ENCODE assay signal across 36 cellular contexts in the genomic region with DNA sequence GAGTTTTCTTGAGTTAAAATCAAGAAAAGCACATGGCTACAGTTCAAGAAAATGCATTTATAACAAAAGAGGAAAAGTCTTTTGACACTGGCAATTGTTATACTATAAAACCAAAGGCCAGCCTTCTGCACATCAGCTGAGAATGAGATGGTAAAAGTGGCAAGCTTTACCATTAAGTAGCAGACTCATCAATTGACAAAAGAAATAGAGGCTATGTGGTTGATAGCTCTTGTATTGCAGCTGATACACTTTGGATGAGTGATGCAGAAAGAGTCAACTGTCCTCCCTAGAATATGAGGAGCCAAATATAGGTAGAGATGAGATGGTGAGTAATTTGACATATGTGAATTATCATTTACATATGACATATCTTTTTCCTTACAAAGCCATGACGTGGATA.
"Had no signal": no experiment of that assay in that cellular context is flagged by ENCODE, and none has a peak within 500 bp of the region (broad histone marks: within the 10 kb centered on the region; RNA-seq: fewer than 3 reads in every experiment).

No MANE protein-coding gene starts in this region.

- H3K4me1 ChIP-seq: adrenal gland, body of pancreas, breast epithelium had no signal

- H3K27me3 Mint-ChIP-seq: activated B cell treated with CpG ODN at 0.5 μM for 24 hours; activated CD4-positive, alpha-beta memory T cell treated with anti-CD3 and anti-CD28 coated beads for 36 hours; activated CD4-positive, alpha-beta T cell treated with anti-CD3 and anti-CD28 coated beads, Interleukin-2, amount 10 ng/mL, durations not matched to agents 24 days and 14 days; activated CD8-positive, alpha-beta T cell treated with anti-CD3 and anti-CD28 coated beads for 36 hours; activated naive CD8-positive, alpha-beta T cell treated with anti-CD3 and anti-CD28 coated beads for 36 hours; activated T-helper 17 cell treated with anti-CD3 and anti-CD28 coated beads, Interleukin-2, amount 50 U/mL, for 72 hours had no signal

- H3K4me1 Mint-ChIP-seq: activated B cell treated with CpG ODN at 0.5 μM for 24 hours; activated CD4-positive, alpha-beta T cell treated with anti-CD3 and anti-CD28 coated beads, Interleukin-2, amount 10 ng/mL, durations not matched to agents 24 days and 14 days; activated naive CD8-positive, alpha-beta T cell treated with anti-CD3 and anti-CD28 coated beads for 36 hours; activated T-helper 17 cell treated with anti-CD3 and anti-CD28 coated beads, Interleukin-2, amount 50 U/mL, for 72 hours had no signal

- H3K27me3 ChIP-seq: adrenal gland, body of pancreas, brain microvascular endothelial cell, breast epithelium had no signal

- H3K4me3 Mint-ChIP-seq: activated B cell treated with CpG ODN at 0.5 μM for 24 hours; activated CD4-positive, alpha-beta memory T cell treated with anti-CD3 and anti-CD28 coated beads for 36 hours; activated CD4-positive, alpha-beta T cell treated with anti-CD3 and anti-CD28 coated beads, Interleukin-2, amount 10 ng/mL, durations not matched to agents 24 days and 14 days; activated CD8-positive, alpha-beta T cell treated with anti-CD3 and anti-CD28 coated beads for 36 hours; activated naive CD4-positive, alpha-beta T cell treated with anti-CD3 and anti-CD28 coated beads for 36 hours; activated naive CD8-positive, alpha-beta T cell treated with anti-CD3 and anti-CD28 coated beads for 36 hours; activated T-cell treated with anti-CD3 and anti-CD28 coated beads, Interleukin-2, amount 50 U/mL, for 4 hours; activated T-cell treated with anti-CD3 and anti-CD28 coated beads, Interleukin-2, amount 50 U/mL, for 72 hours; activated T-helper 1 cell treated with anti-CD3 and anti-CD28 coated beads, Interleukin-12 subunit alpha, Interleukin-12 subunit beta, Interleukin-2, Interleukin-4 antibody, amounts not matched to agents 30 ng/mL and 10 ng/mL and 1 ng/mL, durations not matched to agents 14 hours and 24 hours and 36 hours; activated T-helper 17 cell treated with anti-CD3 and anti-CD28 coated beads, Interleukin-2, amount 50 U/mL, for 72 hours; T-helper 1 cell treated with Interleukin-12 subunit alpha and Interleukin-12 subunit beta and Interleukin-4 antibody, amounts not matched to agents 30 μg/mL and 1 μg/mL, for 36 hours; T-helper 2 cell treated with Interferon-gamma antibody and Interleukin-4, amounts not matched to agents 5 μg/mL and 100 μg/mL, for 36 hours had no signal

- H3K36me3 ChIP-seq: adrenal gland, brain microvascular endothelial cell, breast epithelium had no signal

- H3K27ac ChIP-seq: adrenal gland, body of pancreas, brain microvascular endothelial cell, breast epithelium, VCaP had no signal

- H3K9me3 ChIP-seq: adrenal gland, body of pancreas, breast epithelium had no signal

- FAIRE-seq: astrocyte, TTC549 had no signal

- H3K36me3 Mint-ChIP-seq: activated CD4-positive, alpha-beta memory T cell treated with anti-CD3 and anti-CD28 coated beads for 36 hours; activated naive CD8-positive, alpha-beta T cell treated with anti-CD3 and anti-CD28 coated beads for 36 hours had no signal

- DNase-seq: activated B cell treated with CpG ODN at 0.5 μM for 24 hours; activated CD4-positive, alpha-beta memory T cell treated with anti-CD3 and anti-CD28 coated beads for 36 hours; activated CD4-positive, alpha-beta T cell treated with anti-CD3 and anti-CD28 coated beads for 4 hours; activated CD4-positive, alpha-beta T cell treated with anti-CD3 and anti-CD28 coated beads, Interleukin-2, amount 10 ng/mL, durations not matched to agents 24 days and 14 days; activated CD4-positive, alpha-beta T cell treated with anti-CD3 and anti-CD28 coated beads, Interleukin-2, amount 50 U/mL, for 1 hour; activated CD4-positive, alpha-beta T cell treated with anti-CD3 and anti-CD28 coated beads, Interleukin-2, amount 50 U/mL, for 4 hours; activated CD4-positive, CD25-positive, alpha-beta regulatory T cell treated with anti-CD3 and anti-CD28 coated beads, Interleukin-2, amount 50 U/mL, for 72 hours; activated CD8-positive, alpha-beta memory T cell treated with anti-CD3 and anti-CD28 coated beads, Interleukin-2, amount 50 U/mL, for 4 hours; activated CD8-positive, alpha-beta T cell treated with anti-CD3 and anti-CD28 coated beads for 36 hours; activated effector memory CD4-positive, alpha-beta T cell treated with anti-CD3 and anti-CD28 coated beads, Interleukin-2, amount 50 U/mL, for 16 hours; activated gamma-delta T cell treated with Interleukin-2 at 50 U/mL for 16 hours; activated naive CD4-positive, alpha-beta T cell; activated naive CD4-positive, alpha-beta T cell treated with anti-CD3 and anti-CD28 coated beads for 36 hours; activated naive CD4-positive, alpha-beta T cell treated with anti-CD3 and anti-CD28 coated beads, Interleukin-2, amount 50 U/mL, for 16 hours; activated naive CD8-positive, alpha-beta T cell treated with anti-CD3 and anti-CD28 coated beads for 36 hours; activated T-cell treated with anti-CD3 and anti-CD28 coated beads for 4 hours; activated T-cell treated with anti-CD3 and anti-CD28 coated beads, Interleukin-2, amount 50 U/mL, for 1 hour; activated T-cell treated with anti-CD3 and anti-CD28 coated beads, Interleukin-2, amount 50 U/mL, for 4 hours; activated T-cell treated with anti-CD3 and anti-CD28 coated beads, Interleukin-2, amount 50 U/mL, for 72 hours; adrenal gland; amniotic stem cell; aorta; body of pancreas; brain microvascular endothelial cell; central memory CD4-positive, alpha-beta T cell; T-helper 2 cell; T-helper 9 cell had no signal

- ATAC-seq: activated CD8-positive, alpha-beta T cell treated with anti-CD3 and anti-CD28 coated beads for 36 hours; activated naive CD4-positive, alpha-beta T cell treated with anti-CD3 and anti-CD28 coated beads, Interleukin-2, amount 50 U/mL, for 72 hours; activated T-cell treated with anti-CD3 and anti-CD28 coated beads, Interleukin-2, amount 50 U/mL, for 4 hours; activated T-cell treated with anti-CD3 and anti-CD28 coated beads, Interleukin-2, amount 50 U/mL, for 72 hours; activated T-helper 17 cell treated with anti-CD3 and anti-CD28 coated beads, Interleukin-2, amount 50 U/mL, for 72 hours; body of pancreas had no signal

- H3K27ac Mint-ChIP-seq: activated B cell treated with CpG ODN at 0.5 μM for 24 hours; activated CD4-positive, alpha-beta memory T cell treated with anti-CD3 and anti-CD28 coated beads for 36 hours; activated CD4-positive, alpha-beta T cell treated with anti-CD3 and anti-CD28 coated beads, Interleukin-2, amount 10 ng/mL, durations not matched to agents 24 days and 14 days; activated CD8-positive, alpha-beta T cell treated with anti-CD3 and anti-CD28 coated beads for 36 hours; activated naive CD4-positive, alpha-beta T cell treated with anti-CD3 and anti-CD28 coated beads for 36 hours; activated naive CD4-positive, alpha-beta T cell treated with anti-CD3 and anti-CD28 coated beads, Interleukin-2, amount 50 U/mL, for 72 hours; activated naive CD8-positive, alpha-beta T cell treated with anti-CD3 and anti-CD28 coated beads for 36 hours; activated T-cell treated with anti-CD3 and anti-CD28 coated beads, Interleukin-2, amount 50 U/mL, for 72 hours; activated T-helper 1 cell treated with anti-CD3 and anti-CD28 coated beads, Interleukin-12 subunit alpha, Interleukin-12 subunit beta, Interleukin-2, Interleukin-4 antibody, amounts not matched to agents 30 ng/mL and 10 ng/mL and 1 ng/mL, durations not matched to agents 14 hours and 24 hours and 36 hours; activated T-helper 17 cell treated with anti-CD3 and anti-CD28 coated beads, Interleukin-2, amount 50 U/mL, for 72 hours; T-helper 1 cell treated with Interleukin-12 subunit alpha and Interleukin-12 subunit beta and Interleukin-4 antibody, amounts not matched to agents 30 μg/mL and 1 μg/mL, for 36 hours; T-helper 2 cell treated with Interferon-gamma antibody and Interleukin-4, amounts not matched to agents 5 μg/mL and 100 μg/mL, for 36 hours had no signal

- H3K4me3 ChIP-seq: adrenal gland, body of pancreas, breast epithelium had no signal

- H3K9me3 Mint-ChIP-seq: activated B cell treated with CpG ODN at 0.5 μM for 24 hours had no signal
